In the genomic region with DNA sequence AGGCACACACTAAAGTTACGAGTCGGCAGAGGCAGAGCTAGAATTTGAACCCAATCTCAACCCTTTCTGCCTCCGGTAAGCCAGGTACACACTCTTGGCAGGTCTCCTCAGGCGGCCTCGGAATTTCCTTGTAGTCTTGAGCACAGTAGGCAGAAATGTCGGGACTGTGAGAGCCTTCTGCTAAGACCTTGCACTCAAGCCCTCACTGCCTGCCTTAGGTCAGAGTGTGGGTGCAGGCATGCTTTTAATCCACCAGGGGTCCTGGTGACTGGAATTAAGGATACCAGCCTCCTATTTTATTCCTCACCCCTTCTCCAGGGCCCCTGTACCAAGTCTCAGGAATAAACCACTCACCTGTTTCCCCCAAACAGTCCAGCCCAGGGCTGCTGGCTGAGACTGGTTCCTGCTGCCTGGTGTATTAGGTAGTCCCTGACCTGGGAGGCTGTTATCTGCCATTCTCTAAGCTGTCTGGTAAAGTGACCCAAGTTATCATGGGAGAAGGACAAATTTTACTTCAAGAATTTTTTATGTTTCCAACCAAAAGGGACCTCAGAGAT, we compare ENCODE assay signal across 8 cellular contexts. TPM values are rescaled to one million over a fixed set of nuclear protein-coding genes. Genes with fewer than 3 reads are reported as not detected.
DNase-seq lines count a peak whose midpoint lies in the region; ATAC-seq and TF ChIP-seq lines count a peak whose summit lies in the region.

No MANE protein-coding gene starts in this region.

- DNase-seq in GM12864 (ENCODE audit: low read depth) (no peak), NCI-H2227 (lab: John Stamatoyannopoulos, UW; ENCODE audit: unreplicated experiment) (peak; percentile 61), nephron progenitor cell (peak; percentile 58), type B pancreatic cell (ENCODE audit: extremely low spot score, unreplicated experiment) (no peak)
- peak; percentile 67 for DNase-seq in activated CD8-positive, alpha-beta T cell treated with anti-CD3 and anti-CD28 coated beads for 36 hours

- CTCF ChIA-PET in activated CD8-positive, alpha-beta T cell treated with anti-CD3 and anti-CD28 coated beads for 36 hours (lab: Charles Lee) = interaction anchor here (0.9 to 5.1 kb wide), 17 partner anchors 8 to 355 kb away, joined by 3 to 100 read pairs (median 5); no protein-coding TSS in a partner anchor

- POLR2A ChIA-PET in activated CD8-positive, alpha-beta T cell treated with anti-CD3 and anti-CD28 coated beads for 36 hours (lab: Charles Lee) = interaction anchor here (0.5 to 1.5 kb wide), 5 partner anchors 18 to 191 kb away, joined by 3 to 7 read pairs (median 4); no protein-coding TSS in a partner anchor

- H3K4me1 Mint-ChIP-seq in activated CD8-positive, alpha-beta T cell treated with anti-CD3 and anti-CD28 coated beads for 36 hours (ENCODE audit: low read depth) = peaks cover 22% of the 10 kb centered on the region
- peaks cover 78% of the 10 kb centered on the region for H3K4me1 Mint-ChIP-seq in nephron progenitor cell
- peaks cover 50% of the 10 kb centered on the region for H3K4me1 Mint-ChIP-seq in type B pancreatic cell (ENCODE audit: unreplicated experiment)

- H3K4me1 ChIP-seq in ACC112 (ENCODE audit: control insufficient read depth, insufficient read depth, low read length, unreplicated experiment) (peaks cover 6% of the 10 kb centered on the region), esophagus (ENCODE audit: control insufficient read depth in 2 of 2, insufficient read depth in 2 of 2, low read length in 1 of 2) (peaks cover 5 to 30% of the 10 kb centered on the region in 2 donors)

- ATAC-seq in HG02943 (IDR thresholded peaks at IDR 0.05; ENCODE audit: low read depth, unreplicated experiment) = peak; percentile 30
- peak; percentile 37 for ATAC-seq in activated CD8-positive, alpha-beta T cell treated with anti-CD3 and anti-CD28 coated beads for 36 hours

- peaks cover 1% of the 10 kb centered on the region for H3K27me3 Mint-ChIP-seq in activated CD8-positive, alpha-beta T cell treated with anti-CD3 and anti-CD28 coated beads for 36 hours
- peaks cover 24% of the 10 kb centered on the region for H3K27me3 Mint-ChIP-seq in nephron progenitor cell (ENCODE audit: low read depth, poor library complexity)
- H3K27me3 Mint-ChIP-seq in type B pancreatic cell = peaks cover 14% of the 10 kb centered on the region

- H3K36me3 Mint-ChIP-seq in activated CD8-positive, alpha-beta T cell treated with anti-CD3 and anti-CD28 coated beads for 36 hours (ENCODE audit: low read depth) = peaks cover 8% of the 10 kb centered on the region
- H3K36me3 Mint-ChIP-seq in nephron progenitor cell (ENCODE audit: low read depth) = peaks cover 15% of the 10 kb centered on the region
- peaks cover 17% of the 10 kb centered on the region for H3K36me3 Mint-ChIP-seq in type B pancreatic cell

- H3K27ac ChIP-seq in ACC112 (ENCODE audit: low read depth, low read length) = peak overlapping the region; percentile 68
- peak overlapping the region; percentile 54 to 79 for H3K27ac ChIP-seq in esophagus (ENCODE audit: low read depth in 2 of 2, low read length in 1 of 2)

- H3K4me3 ChIP-seq in ACC112 (ENCODE audit: low read depth, low read length) (peak overlapping the region; percentile 95), GM12864 (ENCODE audit: low read depth, low read length) (peak overlapping the region; percentile 78), esophagus (ENCODE audit: low read depth in 1 of 2, low read length in 2 of 2) (peak overlapping the region; percentile 80 to 93)

- H3K9me3 ChIP-seq in esophagus (ENCODE audit: control insufficient read depth in 2 of 2, insufficient read depth in 1 of 2, low read depth in 1 of 2, low read length in 1 of 2) = no peaks in the 10 kb centered on the region

- no peaks in the 10 kb centered on the region for H3K27me3 ChIP-seq in ACC112 (ENCODE audit: insufficient read depth, low read length)
- no peaks in the 10 kb centered on the region for H3K27me3 ChIP-seq in esophagus (ENCODE audit: control insufficient read depth in 1 of 2, insufficient read depth in 2 of 2, low read length in 2 of 2)

- H3K79me2 ChIP-seq in ACC112 (ENCODE audit: control insufficient read depth, insufficient read depth, low read length, unreplicated experiment) = peaks cover 11% of the 10 kb centered on the region

- H3K27ac Mint-ChIP-seq in activated CD8-positive, alpha-beta T cell treated with anti-CD3 and anti-CD28 coated beads for 36 hours = peak overlapping the region; percentile 87
- H3K27ac Mint-ChIP-seq in nephron progenitor cell = peak overlapping the region; percentile 35
- peak overlapping the region; percentile 88 for H3K27ac Mint-ChIP-seq in type B pancreatic cell

- H2AFZ ChIP-seq in ACC112 (ENCODE audit: low read length, unreplicated experiment) = peak overlapping the region; percentile 39

- H3K9me3 Mint-ChIP-seq in activated CD8-positive, alpha-beta T cell treated with anti-CD3 and anti-CD28 coated beads for 36 hours = no peaks in the 10 kb centered on the region
- H3K9me3 Mint-ChIP-seq in nephron progenitor cell = no peaks in the 10 kb centered on the region
- no peaks in the 10 kb centered on the region for H3K9me3 Mint-ChIP-seq in type B pancreatic cell

- H3K36me3 ChIP-seq in ACC112 (ENCODE audit: insufficient read depth, low read length) (no peaks in the 10 kb centered on the region; the same call in 1 of the 2 replicates), esophagus (ENCODE audit: control insufficient read depth in 2 of 2, insufficient read depth in 2 of 2, low read length in 1 of 2) (peaks cover 0 to 18% of the 10 kb centered on the region in 2 donors)

- intact Hi-C loops in activated CD8-positive, alpha-beta T cell treated with anti-CD3 and anti-CD28 coated beads for 36 hours (cut with micrococcal nuclease) = no loop called here

- peak overlapping the region; percentile 85 for H3K4me3 Mint-ChIP-seq in activated CD8-positive, alpha-beta T cell treated with anti-CD3 and anti-CD28 coated beads for 36 hours
- H3K4me3 Mint-ChIP-seq in nephron progenitor cell (peak overlapping the region; percentile 100), type B pancreatic cell (peak overlapping the region; percentile 97)

- 0% methylated on average over 6 of the region's 6 CpGs for WGBS in esophagus, 2 donors

- TF ChIP-seq CTCF in GM12864 (IDR thresholded peaks at IDR 0.05; ENCODE audit: low read depth, low read length, missing control alignments) (peak; percentile 76), nephron progenitor cell (IDR thresholded peaks at IDR 0.05) (peak; percentile 48), type B pancreatic cell (conservative IDR thresholded peaks at IDR 0.05) (peak; percentile 79)
- TF ChIP-seq CTCF in activated CD8-positive, alpha-beta T cell treated with anti-CD3 and anti-CD28 coated beads for 36 hours (IDR thresholded peaks at IDR 0.05) = peak; percentile 60

RNA-seq across cellular contexts. Expression of a gene that starts 0.9 kb away (rescaled TPM):
- total RNA-seq in activated CD8-positive, alpha-beta T cell treated with anti-CD3 and anti-CD28 coated beads for 36 hours = 100 to 1,000 TPM; 109 to 113 TPM
- polyA plus RNA-seq in esophagus = 100 to 1,000 TPM; 260 to 273 TPM
- total RNA-seq in type B pancreatic cell (ENCODE audit: low replicate concordance) = 144 and 157 TPM in 2 replicates

RNA-seq across cellular contexts. Expression of a gene that starts 33.3 kb away (rescaled TPM):
- under 1 TPM; 0.14 to 0.16 TPM for total RNA-seq in activated CD8-positive, alpha-beta T cell treated with anti-CD3 and anti-CD28 coated beads for 36 hours
- polyA plus RNA-seq in esophagus = 1 to 10 TPM; 3.1 to 7.7 TPM
- 20.3 and 54.0 TPM in 2 replicates for total RNA-seq in type B pancreatic cell (ENCODE audit: low replicate concordance)

RNA-seq across cellular contexts. Expression of a gene that starts 47.0 kb away (rescaled TPM):
- total RNA-seq in activated CD8-positive, alpha-beta T cell treated with anti-CD3 and anti-CD28 coated beads for 36 hours = not detected
- polyA plus RNA-seq in esophagus = 1 to 10 TPM; 1.4 to 5.5 TPM
- 1.3 and 4.2 TPM in 2 replicates for total RNA-seq in type B pancreatic cell (ENCODE audit: low replicate concordance)

Comparison
In these comparisons a context has a peak if more than half of its experiments do, and no peak if none do; other contexts are left out.
1. DNase-seq: peak in NCI-H2227 (single experiment), activated CD8-positive, alpha-beta T cell treated with anti-CD3 and anti-CD28 coated beads for 36 hours (single experiment) and nephron progenitor cell (single experiment); none in GM12864 (single experiment) and type B pancreatic cell (single experiment).
2. H3K27ac Mint-ChIP-seq: peak in every context shown above with its lines; median percentile 88 in type B pancreatic cell; 87 in activated CD8-positive, alpha-beta T cell treated with anti-CD3 and anti-CD28 coated beads for 36 hours; 35 in nephron progenitor cell.
3. RNA of a gene that starts 33.3 kb away (total RNA-seq): 20.3 to 54.0 TPM in type B pancreatic cell; 0.14 to 0.16 TPM in activated CD8-positive, alpha-beta T cell treated with anti-CD3 and anti-CD28 coated beads for 36 hours; every median in the first group is over 10 times any median in the second.
4. Peak in every context shown above with its lines, with median percentiles within 50 percentile points of each other: H3K4me3 ChIP-seq, CTCF ChIP-seq and H3K4me3 Mint-ChIP-seq.